16 cellular contexts compared by ENCODE assay signal in genomic region chr2:159136405-159136804, GRCh38.
A peak's percentile ranks its signal among the peaks of the same experiment; 100 is the strongest.
DNase-seq lines count a peak whose midpoint lies in the region; ATAC-seq and TF ChIP-seq lines count a peak whose summit lies in the region.
"Had no signal": no experiment of that assay in that cellular context is flagged by ENCODE, and none has a peak within 500 bp of the region (broad histone marks: within the 10 kb centered on the region; RNA-seq: fewer than 3 reads in every experiment).

No MANE protein-coding gene starts in this region.

- no peak overlapping the region for H4K91ac ChIP-seq in trophoblast cell (ENCODE audit: low read depth, low read length)

- no peak overlapping the region for H2BK5ac ChIP-seq in trophoblast cell (ENCODE audit: low read depth, low read length, poor library complexity)

- H2BK120ac ChIP-seq in trophoblast cell (ENCODE audit: insufficient read depth, low read length, poor library complexity): no peak overlapping the region

- H3K9me3 ChIP-seq in liver (ENCODE audit: control insufficient read depth in 4 of 4, low read length in 3 of 4) (no peaks in the 10 kb centered on the region), right lobe of liver (no peaks in the 10 kb centered on the region), fibroblast of lung (ENCODE audit: control insufficient read depth, insufficient read depth, low read depth, low read length) (no peaks in the 10 kb centered on the region), trophoblast cell (ENCODE audit: insufficient read depth, low read depth, low read length) (no peaks in the 10 kb centered on the region)

- H3K9ac ChIP-seq in liver (ENCODE audit: low read depth in 1 of 2, low read length in 2 of 2): no peak overlapping the region
- no peak overlapping the region for H3K9ac ChIP-seq in fibroblast of lung (ENCODE audit: insufficient read depth, low read length)
- H3K9ac ChIP-seq in trophoblast cell (ENCODE audit: low read length): no peak overlapping the region

- no peak overlapping the region for H3K14ac ChIP-seq in trophoblast cell (ENCODE audit: low read length)

- no peak overlapping the region for H2BK12ac ChIP-seq in trophoblast cell (ENCODE audit: low read length)

- H3K4me2 ChIP-seq in fibroblast of lung (ENCODE audit: extremely low read depth, insufficient read depth, low read length) (peak overlapping the region; percentile 80), trophoblast cell (ENCODE audit: low read length) (peak overlapping the region; percentile 47)
- H3K4me2 ChIP-seq: GM23338 had no signal

- TF ChIP-seq CTCF in liver (IDR thresholded peaks at IDR 0.05; ENCODE audit: low read depth, low read length, missing input control) (no peak), right lobe of liver (IDR thresholded peaks at IDR 0.05) (no peak), fibroblast of lung (conservative IDR thresholded peaks at IDR 0.05 in 1 of 2, IDR thresholded peaks at IDR 0.05 in 1 of 2; ENCODE audit: low read depth in 1 of 2, low read length in 2 of 2) (no peak)

- H3K18ac ChIP-seq in trophoblast cell (ENCODE audit: low read length): no peak overlapping the region

- H3K27me3 ChIP-seq in liver (ENCODE audit: control insufficient read depth in 4 of 4, insufficient read depth in 4 of 4, low read length in 3 of 4): no peaks in the 10 kb centered on the region
- no peaks in the 10 kb centered on the region for H3K27me3 ChIP-seq in right lobe of liver
- H3K27me3 ChIP-seq in fibroblast of lung (ENCODE audit: control insufficient read depth, insufficient read depth, low read length): no peaks in the 10 kb centered on the region
- no peaks in the 10 kb centered on the region for H3K27me3 ChIP-seq in trophoblast cell (ENCODE audit: insufficient read depth, low read length)

- no peak overlapping the region for H3K23ac ChIP-seq in trophoblast cell (ENCODE audit: low read length)

- peaks cover 14% of the 10 kb centered on the region for H3K79me1 ChIP-seq in trophoblast cell (ENCODE audit: low read length)

- H3K4me3 ChIP-seq in liver (ENCODE audit: low read depth in 1 of 3, low read length in 3 of 3): no peak overlapping the region
- H3K4me3 ChIP-seq in right lobe of liver: no peak overlapping the region
- H3K4me3 ChIP-seq in fibroblast of lung (replicated peaks in 1 of 4; ENCODE audit: control extremely low read depth in 1 of 4, insufficient read depth in 1 of 4, low read depth in 3 of 4, low read length in 4 of 4): peak overlapping the region in 1 of 4 experiments; percentile 0
- H3K4me3 ChIP-seq in trophoblast cell (ENCODE audit: low read depth, low read length): no peak overlapping the region
- H3K4me3 ChIP-seq: GM23338 had no signal

- ATAC-seq in right lobe of liver: no peak
- no peak for ATAC-seq in GM21576 (IDR thresholded peaks at IDR 0.05; ENCODE audit: unreplicated experiment)
- ATAC-seq: activated naive CD4-positive, alpha-beta T cell treated with anti-CD3 and anti-CD28 coated beads, Interleukin-2, amount 50 U/mL, for 72 hours; T-cell had no signal

- H3K36me3 ChIP-seq in liver (ENCODE audit: control insufficient read depth in 4 of 4, insufficient read depth in 3 of 4, low read depth in 1 of 4, low read length in 3 of 4) (no peaks in the 10 kb centered on the region), right lobe of liver (no peaks in the 10 kb centered on the region), fibroblast of lung (ENCODE audit: control insufficient read depth, insufficient read depth, low read length) (no peaks in the 10 kb centered on the region), trophoblast cell (ENCODE audit: control insufficient read depth in 1 of 2, insufficient read depth in 2 of 2, low read length in 2 of 2) (peaks cover 0 to under 1% of the 10 kb centered on the region in 2 experiments)

- no peak for DNase-seq in right lobe of liver
- DNase-seq in fibroblast of lung (ENCODE audit: low read depth in 2 of 2): no peak
- DNase-seq in trophoblast cell: no peak
- no peak for DNase-seq in NCI-H2171 treated with DMSO at 0.1 percent for 48 hours (lab: John Stamatoyannopoulos, UW)
- no peak for DNase-seq in AML-193 (lab: John Stamatoyannopoulos, UW)
- no peak for DNase-seq in T-helper 2 cell
- DNase-seq: activated CD4-positive, CD25-positive, alpha-beta regulatory T cell treated with anti-CD3 and anti-CD28 coated beads, Interleukin-2, amount 50 U/mL, for 72 hours; activated CD8-positive, alpha-beta memory T cell treated with anti-CD3 and anti-CD28 coated beads, Interleukin-2, amount 50 U/mL, for 48 hours; central memory CD4-positive, alpha-beta T cell; NCI-H1694; stimulated activated CD4-positive, alpha-beta T cell treated with anti-CD3 and anti-CD28 coated beads, Interleukin-2, amount 100 ng/mL, for 48 hours; T-cell had no signal

- no peak overlapping the region for H4K8ac ChIP-seq in trophoblast cell (ENCODE audit: low read depth, low read length)

- intact Hi-C loops in right lobe of liver (cut with DNase I): no loop called here

- H2AFZ ChIP-seq in fibroblast of lung (ENCODE audit: low read length) (no peak overlapping the region), trophoblast cell (ENCODE audit: insufficient read depth, low read length, poor library complexity) (no peak overlapping the region)
- H2AFZ ChIP-seq: GM23338 had no signal

- no peaks in the 10 kb centered on the region for H4K20me1 ChIP-seq in fibroblast of lung (ENCODE audit: control insufficient read depth, extremely low read depth, insufficient read depth, low read length)

- H2AK5ac ChIP-seq in trophoblast cell (ENCODE audit: low read length): no peak overlapping the region

- no peak overlapping the region for H3K4ac ChIP-seq in trophoblast cell (ENCODE audit: low read depth, low read length)

- no peak for TF ChIP-seq POLR2A in right lobe of liver (IDR thresholded peaks at IDR 0.05)

- H3K79me2 ChIP-seq in fibroblast of lung (ENCODE audit: control insufficient read depth, insufficient read depth, low read length) (peaks cover 2% of the 10 kb centered on the region), trophoblast cell (ENCODE audit: control insufficient read depth, insufficient read depth, low read length, poor library complexity) (no peaks in the 10 kb centered on the region)

- no peak for TF ChIP-seq RAD21 in liver (IDR thresholded peaks at IDR 0.05)

- 89% methylated on average over 3 of the region's 3 CpGs for WGBS in liver
- WGBS in right lobe of liver (ENCODE audit: insufficient coverage, low coverage, low lambda C conversion rate, missing lambda C conversion rate): 81% methylated on average over 3 of the region's 3 CpGs
- no CpG with 5 or more reads among the region's 3 CpGs for WGBS in trophoblast cell (ENCODE audit: extremely low coverage, insufficient coverage, insufficient read length)

- peaks cover 0 to 11% (median 5%) of the 10 kb centered on the region in 4 donors for H3K4me1 ChIP-seq in liver (ENCODE audit: control insufficient read depth in 4 of 4, insufficient read depth in 4 of 4, low read length in 3 of 4)
- H3K4me1 ChIP-seq in right lobe of liver: peaks cover 0 to 8% (median 4%) of the 10 kb centered on the region in 4 donors
- peaks cover 31% of the 10 kb centered on the region for H3K4me1 ChIP-seq in fibroblast of lung (ENCODE audit: control insufficient read depth, extremely low read depth, insufficient read depth, low read length)
- H3K4me1 ChIP-seq in trophoblast cell (ENCODE audit: control insufficient read depth in 1 of 2, insufficient read depth in 2 of 2, low read length in 2 of 2): peaks cover 18 to 30% of the 10 kb centered on the region in 2 experiments

- H3K27ac ChIP-seq in liver (ENCODE audit: low read depth in 1 of 2, low read length in 2 of 2) (peak overlapping the region; percentile 27 to 28), right lobe of liver (no peak overlapping the region), fibroblast of lung (ENCODE audit: insufficient read depth, low read length) (peak overlapping the region; percentile 77), trophoblast cell (ENCODE audit: low read depth, low read length) (peak overlapping the region; percentile 81)

- H4K12ac ChIP-seq in trophoblast cell (ENCODE audit: low read depth, low read length): no peak overlapping the region

TF ChIP-seq in liver, 16 proteins besides CTCF, POLR2A, EP300 and RAD21 (continues in another document):
- no peak for TF ChIP-seq HNF4G (IDR thresholded peaks at IDR 0.05)
- no peak for TF ChIP-seq HNF4A (conservative IDR thresholded peaks at IDR 0.05)
- no peak for TF ChIP-seq YY1 (IDR thresholded peaks at IDR 0.05)
- TF ChIP-seq FOXA1 (IDR thresholded peaks at IDR 0.05): no peak
- no peak for TF ChIP-seq SP1 (IDR thresholded peaks at IDR 0.05)
- TF ChIP-seq FOXA2 (IDR thresholded peaks at IDR 0.05): no peak
- no peak for TF ChIP-seq EGR1 (IDR thresholded peaks at IDR 0.05; ENCODE audit: low read depth in 2 of 2)
- TF ChIP-seq GABPA (IDR thresholded peaks at IDR 0.05 in 1 of 2, conservative IDR thresholded peaks at IDR 0.05 in 1 of 2): no peak
- TF ChIP-seq, protein P1, sequence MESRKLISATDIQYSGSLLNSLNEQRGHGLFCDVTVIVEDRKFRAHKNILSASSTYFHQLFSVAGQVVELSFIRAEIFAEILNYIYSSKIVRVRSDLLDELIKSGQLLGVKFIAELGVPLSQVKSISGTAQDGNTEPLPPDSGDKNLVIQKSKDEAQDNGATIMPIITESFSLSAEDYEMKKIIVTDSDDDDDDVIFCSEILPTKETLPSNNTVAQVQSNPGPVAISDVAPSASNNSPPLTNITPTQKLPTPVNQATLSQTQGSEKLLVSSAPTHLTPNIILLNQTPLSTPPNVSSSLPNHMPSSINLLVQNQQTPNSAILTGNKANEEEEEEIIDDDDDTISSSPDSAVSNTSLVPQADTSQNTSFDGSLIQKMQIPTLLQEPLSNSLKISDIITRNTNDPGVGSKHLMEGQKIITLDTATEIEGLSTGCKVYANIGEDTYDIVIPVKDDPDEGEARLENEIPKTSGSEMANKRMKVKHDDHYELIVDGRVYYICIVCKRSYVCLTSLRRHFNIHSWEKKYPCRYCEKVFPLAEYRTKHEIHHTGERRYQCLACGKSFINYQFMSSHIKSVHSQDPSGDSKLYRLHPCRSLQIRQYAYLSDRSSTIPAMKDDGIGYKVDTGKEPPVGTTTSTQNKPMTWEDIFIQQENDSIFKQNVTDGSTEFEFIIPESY (IDR thresholded peaks at IDR 0.05): no peak
- TF ChIP-seq RXRA (IDR thresholded peaks at IDR 0.05): no peak

Comparison
In these comparisons a context has a peak if more than half of its experiments do, and no peak if none do; other contexts are left out.
1. H3K27ac ChIP-seq: peak in liver (2 of 2), fibroblast of lung (single experiment) and trophoblast cell (single experiment); none in right lobe of liver (0 of 3).